In the genomic region with DNA sequence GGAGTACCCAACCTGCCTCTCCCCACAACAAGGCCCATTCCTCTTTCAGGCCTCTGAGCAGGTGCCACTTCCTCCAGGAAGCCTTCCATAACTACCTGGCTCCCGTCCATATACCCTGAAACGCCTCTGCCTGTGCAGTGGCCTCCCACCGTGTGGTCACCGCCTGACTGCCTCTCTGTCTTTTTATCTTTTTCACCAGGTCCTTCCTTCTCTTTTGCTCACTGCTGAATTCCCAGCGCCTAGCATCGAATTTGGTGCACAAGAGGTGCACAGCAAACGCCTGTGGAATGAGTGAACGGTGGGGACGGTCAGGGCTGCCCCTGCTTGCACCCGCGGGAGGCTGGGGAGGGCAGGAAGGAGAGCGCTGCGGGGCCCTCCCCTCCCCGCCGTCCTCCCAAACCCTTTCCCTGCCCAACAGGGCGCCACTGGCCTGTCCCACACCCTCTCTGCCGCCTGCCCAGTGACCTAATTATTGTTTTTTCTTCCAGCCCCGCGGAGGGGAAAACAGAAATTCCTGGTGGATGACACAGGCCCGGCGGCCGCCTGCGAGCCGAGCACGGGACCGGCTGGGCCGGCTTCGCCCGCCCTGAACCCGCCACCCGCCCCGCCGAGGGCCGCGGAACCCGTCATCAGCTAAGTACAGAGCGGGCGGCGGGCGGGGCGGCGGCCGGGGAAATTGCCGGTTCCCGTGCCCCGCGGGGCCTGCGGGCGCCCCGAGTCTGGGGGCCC, we compare ENCODE assay signal across 8 cellular contexts.
A peak's percentile ranks its signal among the peaks of the same experiment; 100 is the strongest.
DNase-seq lines count a peak whose midpoint lies in the region; ATAC-seq and TF ChIP-seq lines count a peak whose summit lies in the region.

No MANE protein-coding gene starts in this region.

- H3K79me2 ChIP-seq in fibroblast of lung (ENCODE audit: control insufficient read depth, insufficient read depth, low read length) = peaks cover 10% of the 10 kb centered on the region

- 1 to 8% methylated on average over 15 to 36 of the region's 50 CpGs for WGBS in upper lobe of left lung, 2 donors

- CTCF ChIA-PET in HEK293 (lab: Yijun Ruan, JAX) = no interaction called here

- TF ChIP-seq POLR2A in upper lobe of left lung (IDR thresholded peaks at IDR 0.05) = peak in 3 of 4 donors; percentile 27 to 53 (median 50)

- H3K27me3 ChIP-seq in fibroblast of lung (ENCODE audit: control insufficient read depth, insufficient read depth, low read length) = no peaks in the 10 kb centered on the region
- no peaks in the 10 kb centered on the region for H3K27me3 ChIP-seq in mucosa of stomach (ENCODE audit: control insufficient read depth, insufficient read depth, low read length)
- no peaks in the 10 kb centered on the region for H3K27me3 ChIP-seq in upper lobe of left lung

- no peaks in the 10 kb centered on the region for H4K20me1 ChIP-seq in fibroblast of lung (ENCODE audit: control insufficient read depth, extremely low read depth, insufficient read depth, low read length)

- DNase-seq in AG20443 (ENCODE audit: low spot score) (peak; percentile 94), fibroblast of lung (ENCODE audit: low read depth in 2 of 2) (peak; percentile 91 to 94), upper lobe of left lung (peak; percentile 86 to 97)
- DNase-seq in activated CD8-positive, alpha-beta memory T cell treated with anti-CD3 and anti-CD28 coated beads, Interleukin-2, amount 50 U/mL, for 48 hours = peak; percentile 63
- no peak for DNase-seq in effector CD8-positive, alpha-beta T cell (lab: John Stamatoyannopoulos, UW)

- H3K9me3 ChIP-seq in HEK293 (ENCODE audit: control insufficient read depth, insufficient read depth, low read depth, low read length) (no peaks in the 10 kb centered on the region), fibroblast of lung (ENCODE audit: control insufficient read depth, insufficient read depth, low read depth, low read length) (no peaks in the 10 kb centered on the region), mucosa of stomach (ENCODE audit: control insufficient read depth, low read length) (no peaks in the 10 kb centered on the region), upper lobe of left lung (no peaks in the 10 kb centered on the region)

- peak; percentile 91 to 95 for ATAC-seq in upper lobe of left lung (ENCODE audit: low FRiP score in 2 of 2)
- ATAC-seq in GM18873 (IDR thresholded peaks at IDR 0.05; ENCODE audit: low FRiP score, unreplicated experiment) = no peak

- TF ChIP-seq EP300 in upper lobe of left lung (IDR thresholded peaks at IDR 0.05) = peak in 2 of 4 donors; percentile 45 to 52

- POLR2A ChIA-PET in HEK293 (lab: Yijun Ruan, JAX) = interaction anchor here (0.6 to 1.3 kb wide), 4 partner anchors 17 to 141 kb away, joined by 3 to 5 read pairs (median 4); a partner anchor contains a TSS

- H3K27ac ChIP-seq in HEK293 (ENCODE audit: extremely low read depth, low read depth, low read length) (peak overlapping the region; percentile 20; the same call in 1 of the 2 replicates), fibroblast of lung (ENCODE audit: insufficient read depth, low read length) (peak overlapping the region; percentile 92), upper lobe of left lung (peak overlapping the region; percentile 92 to 96 (median 95))

- H2AFZ ChIP-seq in fibroblast of lung (ENCODE audit: low read length) = peak overlapping the region; percentile 34

- H3K4me2 ChIP-seq in fibroblast of lung (ENCODE audit: extremely low read depth, insufficient read depth, low read length) = peak overlapping the region; percentile 96

- peak overlapping the region; percentile 43 for H3K4me3 ChIP-seq in HEK293 (ENCODE audit: low read depth, low read length)
- peak overlapping the region; percentile 31 to 51 (median 50) for H3K4me3 ChIP-seq in fibroblast of lung (replicated peaks in 1 of 4; ENCODE audit: control extremely low read depth in 1 of 4, insufficient read depth in 1 of 4, low read depth in 3 of 4, low read length in 4 of 4)
- no peak overlapping the region for H3K4me3 ChIP-seq in mucosa of stomach (ENCODE audit: low read length)
- peak overlapping the region; percentile 8 to 56 (median 48) for H3K4me3 ChIP-seq in upper lobe of left lung

- peaks cover 0 to 6% of the 10 kb centered on the region in 2 experiments; a peak in 1 of 3 replicates for H3K36me3 ChIP-seq in HEK293 (ENCODE audit: control insufficient read depth in 2 of 2, insufficient read depth in 1 of 2, low read length in 2 of 2)
- no peaks in the 10 kb centered on the region for H3K36me3 ChIP-seq in fibroblast of lung (ENCODE audit: control insufficient read depth, insufficient read depth, low read length)
- H3K36me3 ChIP-seq in mucosa of stomach (ENCODE audit: control insufficient read depth, insufficient read depth, low read length) = no peaks in the 10 kb centered on the region
- no peaks in the 10 kb centered on the region for H3K36me3 ChIP-seq in upper lobe of left lung

- H3K9ac ChIP-seq in fibroblast of lung (ENCODE audit: insufficient read depth, low read length) = peak overlapping the region; percentile 66
- H3K9ac ChIP-seq in mucosa of stomach (ENCODE audit: low read length) = peak overlapping the region; percentile 60

- TF ChIP-seq CTCF in HEK293 (tag by site-specific recombination; IDR thresholded peaks at IDR 0.05) (peak; percentile 21; the same call in 1 of the 2 replicates), fibroblast of lung (conservative IDR thresholded peaks at IDR 0.05 in 1 of 2, IDR thresholded peaks at IDR 0.05 in 1 of 2; ENCODE audit: low read depth in 1 of 2, low read length in 2 of 2) (no peak), upper lobe of left lung (IDR thresholded peaks at IDR 0.05) (peak in 1 of 6 experiments; percentile 28)

- no peaks in the 10 kb centered on the region for H3K4me1 ChIP-seq in HEK293 (ENCODE audit: control insufficient read depth, insufficient read depth, low read length)
- peaks cover 27% of the 10 kb centered on the region for H3K4me1 ChIP-seq in fibroblast of lung (ENCODE audit: control insufficient read depth, extremely low read depth, insufficient read depth, low read length)
- H3K4me1 ChIP-seq in mucosa of stomach (ENCODE audit: control insufficient read depth, insufficient read depth, low read length) = peaks cover 18% of the 10 kb centered on the region
- peaks cover 30 to 47% (median 36%) of the 10 kb centered on the region in 4 donors for H3K4me1 ChIP-seq in upper lobe of left lung

TF ChIP-seq in HEK293, 187 proteins besides CTCF, POLR2A, EP300 and RAD21 (continues in another document):
- TF ChIP-seq, protein P1, sequence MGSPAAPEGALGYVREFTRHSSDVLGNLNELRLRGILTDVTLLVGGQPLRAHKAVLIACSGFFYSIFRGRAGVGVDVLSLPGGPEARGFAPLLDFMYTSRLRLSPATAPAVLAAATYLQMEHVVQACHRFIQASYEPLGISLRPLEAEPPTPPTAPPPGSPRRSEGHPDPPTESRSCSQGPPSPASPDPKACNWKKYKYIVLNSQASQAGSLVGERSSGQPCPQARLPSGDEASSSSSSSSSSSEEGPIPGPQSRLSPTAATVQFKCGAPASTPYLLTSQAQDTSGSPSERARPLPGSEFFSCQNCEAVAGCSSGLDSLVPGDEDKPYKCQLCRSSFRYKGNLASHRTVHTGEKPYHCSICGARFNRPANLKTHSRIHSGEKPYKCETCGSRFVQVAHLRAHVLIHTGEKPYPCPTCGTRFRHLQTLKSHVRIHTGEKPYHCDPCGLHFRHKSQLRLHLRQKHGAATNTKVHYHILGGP (tag by site-specific recombination; IDR thresholded peaks at IDR 0.05) = no peak
- TF ChIP-seq ZNF24 (tag by site-specific recombination; IDR thresholded peaks at IDR 0.05) = peak; percentile 83
- peak; percentile 93 for TF ChIP-seq ZNF366 (tag by site-specific recombination; conservative IDR thresholded peaks at IDR 0.05)
- TF ChIP-seq SCRT1 (tag by site-specific recombination; IDR thresholded peaks at IDR 0.05; ENCODE audit: borderline replicate concordance) = peak; percentile 59; the same call in 1 of the 2 replicates
- TF ChIP-seq ZNF776 (tag by site-specific recombination; IDR thresholded peaks at IDR 0.05; ENCODE audit: borderline replicate concordance) = no peak
- TF ChIP-seq ZFHX2 (tag by site-specific recombination; conservative IDR thresholded peaks at IDR 0.05) = peak; percentile 69
- TF ChIP-seq, protein P2, sequence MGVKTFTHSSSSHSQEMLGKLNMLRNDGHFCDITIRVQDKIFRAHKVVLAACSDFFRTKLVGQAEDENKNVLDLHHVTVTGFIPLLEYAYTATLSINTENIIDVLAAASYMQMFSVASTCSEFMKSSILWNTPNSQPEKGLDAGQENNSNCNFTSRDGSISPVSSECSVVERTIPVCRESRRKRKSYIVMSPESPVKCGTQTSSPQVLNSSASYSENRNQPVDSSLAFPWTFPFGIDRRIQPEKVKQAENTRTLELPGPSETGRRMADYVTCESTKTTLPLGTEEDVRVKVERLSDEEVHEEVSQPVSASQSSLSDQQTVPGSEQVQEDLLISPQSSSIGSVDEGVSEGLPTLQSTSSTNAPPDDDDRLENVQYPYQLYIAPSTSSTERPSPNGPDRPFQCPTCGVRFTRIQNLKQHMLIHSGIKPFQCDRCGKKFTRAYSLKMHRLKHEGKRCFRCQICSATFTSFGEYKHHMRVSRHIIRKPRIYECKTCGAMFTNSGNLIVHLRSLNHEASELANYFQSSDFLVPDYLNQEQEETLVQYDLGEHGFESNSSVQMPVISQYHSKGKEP (tag by site-specific recombination; IDR thresholded peaks at IDR 0.05) = no peak; the same call in 1 of the 2 replicates
- TF ChIP-seq SCRT2 (tag by site-specific recombination; IDR thresholded peaks at IDR 0.05) = peak; percentile 90
- TF ChIP-seq, protein P3, sequence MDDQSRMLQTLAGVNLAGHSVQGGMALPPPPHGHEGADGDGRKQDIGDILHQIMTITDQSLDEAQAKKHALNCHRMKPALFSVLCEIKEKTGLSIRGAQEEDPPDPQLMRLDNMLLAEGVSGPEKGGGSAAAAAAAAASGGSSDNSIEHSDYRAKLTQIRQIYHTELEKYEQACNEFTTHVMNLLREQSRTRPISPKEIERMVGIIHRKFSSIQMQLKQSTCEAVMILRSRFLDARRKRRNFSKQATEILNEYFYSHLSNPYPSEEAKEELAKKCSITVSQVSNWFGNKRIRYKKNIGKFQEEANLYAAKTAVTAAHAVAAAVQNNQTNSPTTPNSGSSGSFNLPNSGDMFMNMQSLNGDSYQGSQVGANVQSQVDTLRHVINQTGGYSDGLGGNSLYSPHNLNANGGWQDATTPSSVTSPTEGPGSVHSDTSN (CRISPR knock-in tag; IDR thresholded peaks at IDR 0.05) = no peak

Comparison
In these comparisons a context has a peak if more than half of its experiments do, and no peak if none do; other contexts are left out.
1. H3K27ac ChIP-seq: peak in every context shown above with its lines; median percentile 95 in upper lobe of left lung; 92 in fibroblast of lung; 20 in HEK293.